1 cellular context compared by ENCODE assay signal in genomic region chr9:116099821-116100220, GRCh38.
TF ChIP-seq lines count a peak whose summit lies in the region.

No MANE protein-coding gene starts in this region.

TF ChIP-seq in A549, 52 proteins besides CTCF, POLR2A, EP300 and RAD21:
- TF ChIP-seq MYC (IDR thresholded peaks at IDR 0.05; ENCODE audit: borderline replicate concordance, low read length): no peak
- TF ChIP-seq, protein P1, sequence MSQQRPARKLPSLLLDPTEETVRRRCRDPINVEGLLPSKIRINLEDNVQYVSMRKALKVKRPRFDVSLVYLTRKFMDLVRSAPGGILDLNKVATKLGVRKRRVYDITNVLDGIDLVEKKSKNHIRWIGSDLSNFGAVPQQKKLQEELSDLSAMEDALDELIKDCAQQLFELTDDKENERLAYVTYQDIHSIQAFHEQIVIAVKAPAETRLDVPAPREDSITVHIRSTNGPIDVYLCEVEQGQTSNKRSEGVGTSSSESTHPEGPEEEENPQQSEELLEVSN (IDR thresholded peaks at IDR 0.05; ENCODE audit: borderline replicate concordance, low read depth): no peak
- TF ChIP-seq JUN (IDR thresholded peaks at IDR 0.05): no peak
- TF ChIP-seq FOXS1 (CRISPR knock-in tag; IDR thresholded peaks at IDR 0.05): no peak
- no peak for TF ChIP-seq RCOR1 (IDR thresholded peaks at IDR 0.05; ENCODE audit: low read depth, low read length)
- no peak for TF ChIP-seq NFE2L2 (conservative IDR thresholded peaks at IDR 0.05; ENCODE audit: low read length)
- no peak for TF ChIP-seq HDAC2 (IDR thresholded peaks at IDR 0.05)
- no peak for TF ChIP-seq HOXB5 (CRISPR knock-in tag; IDR thresholded peaks at IDR 0.05)
- TF ChIP-seq TP53 (CRISPR knock-in tag; IDR thresholded peaks at IDR 0.05): no peak
- TF ChIP-seq BCL3 (IDR thresholded peaks at IDR 0.05): no peak
- no peak for TF ChIP-seq EHF (CRISPR knock-in tag; IDR thresholded peaks at IDR 0.05)
- no peak for TF ChIP-seq USF2 (IDR thresholded peaks at IDR 0.05)
- no peak for TF ChIP-seq CBX8 (IDR thresholded peaks at IDR 0.05)
- TF ChIP-seq HEYL (CRISPR knock-in tag; IDR thresholded peaks at IDR 0.05): no peak
TF ChIP-seq in A549: peak in this region for 0.
